Comparison of ENCODE assay signal across 19 cellular contexts in the genomic region with DNA sequence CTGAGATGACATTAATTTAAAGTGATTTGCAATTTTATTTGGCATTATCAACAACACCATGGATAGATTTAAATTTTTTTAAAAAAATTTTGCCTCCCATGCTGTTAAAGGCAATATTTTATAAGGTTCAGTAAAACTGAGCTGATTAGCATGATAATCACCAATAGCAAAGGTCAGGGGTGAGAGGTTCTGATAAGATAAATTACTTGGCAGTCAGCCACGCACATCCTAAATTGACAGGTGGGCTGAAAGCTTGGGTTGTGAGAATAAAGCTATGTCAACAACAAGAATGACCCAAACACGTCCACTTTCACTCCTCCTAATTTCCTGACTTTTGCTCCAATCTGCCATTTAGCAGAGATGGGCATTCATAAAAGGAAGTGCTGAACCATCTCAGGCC.
"Had no signal": no experiment of that assay in that cellular context is flagged by ENCODE, and none has a peak within 500 bp of the region (broad histone marks: within the 10 kb centered on the region; RNA-seq: fewer than 3 reads in every experiment).

No MANE protein-coding gene starts in this region.

- H3K36me3 ChIP-seq: ovary, suprapubic skin, thyroid gland had no signal

- H3K4me2 ChIP-seq: hepatocyte, smooth muscle cell had no signal

- FAIRE-seq: islet of Langerhans, urothelium cell line had no signal

- DNase-seq: effector memory CD4-positive, alpha-beta T cell; foreskin melanocyte; head of caudate nucleus; kidney glomerular epithelial cell; mucosa of descending colon; naive thymus-derived CD8-positive, alpha-beta T cell; nucleus accumbens; ovary; right cardiac atrium; stimulated activated CD4-positive, alpha-beta T cell treated with anti-CD3 and anti-CD28 coated beads, Interleukin-2, amount 100 ng/mL, for 48 hours; stimulated activated naive CD4-positive, alpha-beta T cell treated with Interleukin-2 at 50 U/mL for 16 hours; thyroid gland had no signal

- H3K27me3 Mint-ChIP-seq: type B pancreatic cell had no signal

- H3K4me3 Mint-ChIP-seq: naive thymus-derived CD8-positive, alpha-beta T cell; neural crest cell; type B pancreatic cell had no signal

- H3K9me3 ChIP-seq: mucosa of descending colon, ovary, suprapubic skin, thyroid gland had no signal

- ATAC-seq: mucosa of descending colon; naive thymus-derived CD8-positive, alpha-beta T cell; right cardiac atrium had no signal

- H3K9me3 Mint-ChIP-seq: naive thymus-derived CD8-positive, alpha-beta T cell; neural crest cell; type B pancreatic cell had no signal

- H3K27ac Mint-ChIP-seq: naive thymus-derived CD8-positive, alpha-beta T cell; type B pancreatic cell had no signal

- H3K27ac ChIP-seq: hepatocyte, ovary, suprapubic skin, thyroid gland had no signal

- H3K4me3 ChIP-seq: hepatocyte, mucosa of descending colon, ovary, smooth muscle cell, suprapubic skin, thyroid gland had no signal

- H3K27me3 ChIP-seq: hepatocyte, ovary, suprapubic skin, thyroid gland had no signal

- H2AFZ ChIP-seq: hepatocyte had no signal
